ENCODE assay signal across 13 cellular contexts in genomic region chr5:14588145-14588544, GRCh38. TPM values are rescaled to one million over a fixed set of nuclear protein-coding genes. Genes with fewer than 3 reads are reported as not detected.
DNase-seq lines count a peak whose midpoint lies in the region; ATAC-seq and TF ChIP-seq lines count a peak whose summit lies in the region.
"Had no signal": no experiment of that assay in that cellular context is flagged by ENCODE, and none has a peak within 500 bp of the region (broad histone marks: within the 10 kb centered on the region; RNA-seq: fewer than 3 reads in every experiment).

No MANE protein-coding gene starts in this region.

- no peak overlapping the region for H3K4me3 ChIP-seq in left ventricle myocardium inferior
- H3K4me3 ChIP-seq: heart right ventricle had no signal

- no peak for TF ChIP-seq CTCF in left ventricle myocardium inferior (IDR thresholded peaks at IDR 0.05; ENCODE audit: borderline replicate concordance)

- intact Hi-C loops in left ventricle myocardium inferior (cut with micrococcal nuclease): no loop called here

- peak; percentile 45 for ATAC-seq in GM18499 (IDR thresholded peaks at IDR 0.05; ENCODE audit: insufficient read depth, unreplicated experiment)
- peak; percentile 55 for ATAC-seq in GM21423 (IDR thresholded peaks at IDR 0.05; ENCODE audit: unreplicated experiment)
- ATAC-seq in HG03565 (IDR thresholded peaks at IDR 0.05; ENCODE audit: unreplicated experiment): peak; percentile 42

- DNase-seq in left ventricle myocardium inferior (no peak), ACHN (no peak), NCI-H1092 (lab: John Stamatoyannopoulos, UW) (no peak), amniotic stem cell (lab: John Stamatoyannopoulos, UW) (no peak)
- DNase-seq in stimulated activated CD4-positive, alpha-beta T cell treated with anti-CD3 and anti-CD28 coated beads, Interleukin-4, amount 100 ng/mL, for 24 hours: no peak
- DNase-seq: activated CD4-positive, alpha-beta T cell treated with anti-CD3 and anti-CD28 coated beads for 1 hour; COR-L47; effector memory CD4-positive, alpha-beta T cell; heart right ventricle; stimulated activated CD8-positive, alpha-beta memory T cell treated with anti-CD3 and anti-CD28 coated beads, Interleukin-4, amount 100 ng/mL, for 48 hours had no signal

- in situ Hi-C loops in ACHN (cut with HindIII; ENCODE audit: low pct_ligation_motif_present, low pct_unique_long_range_greater_than_20kb, low sequenced_read_pairs): no loop called here

- H3K9me3 ChIP-seq in left ventricle myocardium inferior (replicated peaks): no peaks in the 10 kb centered on the region
- H3K9me3 ChIP-seq: heart right ventricle had no signal

- peak overlapping the region; percentile 16 for H3K27ac ChIP-seq in left ventricle myocardium inferior (replicated peaks)

- H3K27me3 ChIP-seq in left ventricle myocardium inferior (ENCODE audit: low read depth): peaks cover 9% of the 10 kb centered on the region
- H3K27me3 ChIP-seq: heart right ventricle had no signal

- no peaks in the 10 kb centered on the region for H3K4me1 ChIP-seq in left ventricle myocardium inferior

- no peaks in the 10 kb centered on the region for H3K36me3 ChIP-seq in left ventricle myocardium inferior
- H3K36me3 ChIP-seq: heart right ventricle had no signal

RNA-seq across cellular contexts. Expression of gene OTULINL, which starts 6.6 kb away (rescaled TPM):
- total RNA-seq in left ventricle myocardium inferior: 3.8 TPM
